ENCODE assay signal across 14 cellular contexts in the genomic region with DNA sequence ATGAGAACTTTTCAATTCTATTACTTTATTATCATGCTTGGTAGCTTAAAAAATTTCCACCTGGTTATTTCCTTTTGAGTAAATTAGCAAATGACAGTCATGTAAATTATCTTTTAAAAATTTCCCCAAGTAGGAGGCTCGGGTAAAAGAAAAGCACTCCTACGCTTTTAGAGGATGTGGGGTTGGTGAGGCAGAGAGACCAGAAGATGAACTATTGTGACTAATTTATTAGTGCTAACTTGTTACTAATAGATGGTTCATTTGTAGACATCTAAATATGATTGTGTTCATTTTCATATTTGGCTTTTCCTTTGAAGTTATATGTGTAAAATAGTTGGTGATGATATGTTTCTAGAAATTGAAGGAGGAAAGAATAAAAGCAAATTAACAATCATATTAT. TPM values are rescaled to one million over a fixed set of nuclear protein-coding genes. Genes with fewer than 3 reads are reported as not detected.
DNase-seq lines count a peak whose midpoint lies in the region; ATAC-seq and TF ChIP-seq lines count a peak whose summit lies in the region.
"Had no signal": no experiment of that assay in that cellular context is flagged by ENCODE, and none has a peak within 500 bp of the region (broad histone marks: within the 10 kb centered on the region; RNA-seq: fewer than 3 reads in every experiment).

No MANE protein-coding gene starts in this region.

- 87 to 94% (median 90%) methylated on average over 2 of the region's 2 CpGs for WGBS in adrenal gland, 4 donors

- CTCF ChIA-PET in WTC11 (lab: Charles Lee) = no interaction called here

- no peaks in the 10 kb centered on the region for H3K9me3 ChIP-seq in CD4-positive, CD25-positive, alpha-beta regulatory T cell (ENCODE audit: control insufficient read depth in 2 of 2, low read length in 2 of 2)
- no peaks in the 10 kb centered on the region for H3K9me3 ChIP-seq in adrenal gland (replicated peaks in 1 of 3)

- H3K27me3 ChIP-seq in CD4-positive, CD25-positive, alpha-beta regulatory T cell (ENCODE audit: control insufficient read depth, insufficient read depth, low read length) = no peaks in the 10 kb centered on the region
- no peaks in the 10 kb centered on the region for H3K27me3 ChIP-seq in adrenal gland

- H3K4me3 Mint-ChIP-seq in CD4-positive, CD25-positive, alpha-beta regulatory T cell = peak overlapping the region; percentile 15 to 91 (median 68)
- no peak overlapping the region for H3K4me3 Mint-ChIP-seq in osteocyte (ENCODE audit: unreplicated experiment)
- H3K4me3 Mint-ChIP-seq in WTC11 = no peak overlapping the region
- H3K4me3 Mint-ChIP-seq: neural crest cell had no signal

- intact Hi-C loops in adrenal gland (cut with DNase I) = no loop called here

- peak overlapping the region; percentile 69 for H3K27ac ChIP-seq in CD4-positive, CD25-positive, alpha-beta regulatory T cell (ENCODE audit: insufficient read depth, low read length, poor library complexity, severe bottlenecking)
- H3K27ac ChIP-seq in adrenal gland = no peak overlapping the region
- H3K27ac ChIP-seq: coronary artery, GM23248 had no signal

- H3K36me3 ChIP-seq in CD4-positive, CD25-positive, alpha-beta regulatory T cell (ENCODE audit: control insufficient read depth, insufficient read depth, low read length) = peaks cover 14% of the 10 kb centered on the region
- H3K36me3 ChIP-seq in adrenal gland (replicated peaks in 1 of 2) = no peaks in the 10 kb centered on the region

- POLR2A ChIA-PET in WTC11 (lab: Charles Lee) = no interaction called here

- peaks cover 24% of the 10 kb centered on the region for H3K36me3 Mint-ChIP-seq in CD4-positive, CD25-positive, alpha-beta regulatory T cell
- H3K36me3 Mint-ChIP-seq in osteocyte (ENCODE audit: unreplicated experiment) (peaks cover 11% of the 10 kb centered on the region), WTC11 (peaks cover 12% of the 10 kb centered on the region; the same call in 1 of the 2 replicates)

- H3K4me1 Mint-ChIP-seq in CD4-positive, CD25-positive, alpha-beta regulatory T cell = peaks cover 62 to 88% (median 73%) of the 10 kb centered on the region in 4 donors
- H3K4me1 Mint-ChIP-seq in osteocyte (ENCODE audit: unreplicated experiment) = peaks cover 13% of the 10 kb centered on the region
- H3K4me1 Mint-ChIP-seq in WTC11 = peaks cover 75% of the 10 kb centered on the region

- peak in 2 of 3 donors; percentile 13 to 45 for DNase-seq in CD4-positive, CD25-positive, alpha-beta regulatory T cell
- no peak for DNase-seq in osteocyte (ENCODE audit: extremely low spot score, unreplicated experiment)
- DNase-seq in adrenal gland = no peak
- DNase-seq in WTC11 (ENCODE audit: low spot score) = no peak
- no peak for DNase-seq in COLO668 (lab: John Stamatoyannopoulos, UW; ENCODE audit: unreplicated experiment)
- DNase-seq: CD8-positive, alpha-beta memory T cell; GM23248; hippocampal formation; MM.1S had no signal

- peak overlapping the region; percentile 70 for H3K4me3 ChIP-seq in CD4-positive, CD25-positive, alpha-beta regulatory T cell (ENCODE audit: low read depth, low read length)
- no peak overlapping the region for H3K4me3 ChIP-seq in adrenal gland
- H3K4me3 ChIP-seq: coronary artery, GM23248 had no signal

- H3K27me3 Mint-ChIP-seq in CD4-positive, CD25-positive, alpha-beta regulatory T cell = no peaks in the 10 kb centered on the region
- H3K27me3 Mint-ChIP-seq in osteocyte (ENCODE audit: unreplicated experiment) = no peaks in the 10 kb centered on the region
- H3K27me3 Mint-ChIP-seq in WTC11 (ENCODE audit: low read depth) = no peaks in the 10 kb centered on the region
- H3K27me3 Mint-ChIP-seq: CD8-positive, alpha-beta memory T cell had no signal

- TF ChIP-seq CTCF in osteocyte (IDR thresholded peaks at IDR 0.05) = no peak
- TF ChIP-seq CTCF in adrenal gland (IDR thresholded peaks at IDR 0.05) = no peak
- TF ChIP-seq CTCF in WTC11 (IDR thresholded peaks at IDR 0.05) = no peak

- H3K4me1 ChIP-seq in CD4-positive, CD25-positive, alpha-beta regulatory T cell (ENCODE audit: control insufficient read depth, insufficient read depth, low read length, poor library complexity, severe bottlenecking) = peaks cover 39% of the 10 kb centered on the region
- peaks cover 0 to 14% of the 10 kb centered on the region in 2 donors for H3K4me1 ChIP-seq in adrenal gland (replicated peaks in 1 of 2)

- H3K9me3 Mint-ChIP-seq in CD4-positive, CD25-positive, alpha-beta regulatory T cell = peaks cover 0 to 2% (median 0%) of the 10 kb centered on the region in 7 donors
- H3K9me3 Mint-ChIP-seq in osteocyte (ENCODE audit: unreplicated experiment) (no peaks in the 10 kb centered on the region), WTC11 (no peaks in the 10 kb centered on the region)
- H3K9me3 Mint-ChIP-seq: CD8-positive, alpha-beta memory T cell had no signal

- no peak for TF ChIP-seq POLR2A in adrenal gland (IDR thresholded peaks at IDR 0.05)

- peak; percentile 58 to 62 for ATAC-seq in CD4-positive, CD25-positive, alpha-beta regulatory T cell (ENCODE audit: low read depth in 2 of 2)
- ATAC-seq in GM18858 (IDR thresholded peaks at IDR 0.05; ENCODE audit: unreplicated experiment) (peak; percentile 63), HG02571 (IDR thresholded peaks at IDR 0.05; ENCODE audit: unreplicated experiment) (peak; percentile 66), HG03469 (IDR thresholded peaks at IDR 0.05; ENCODE audit: unreplicated experiment) (peak; percentile 40), WTC11 (no peak)

- H3K27ac Mint-ChIP-seq in CD4-positive, CD25-positive, alpha-beta regulatory T cell = peak overlapping the region; percentile 67 to 85 (median 79)
- H3K27ac Mint-ChIP-seq in osteocyte (ENCODE audit: unreplicated experiment) = no peak overlapping the region
- no peak overlapping the region; the same call in 1 of the 2 replicates for H3K27ac Mint-ChIP-seq in WTC11

TF ChIP-seq in WTC11, 78 proteins besides CTCF, POLR2A, EP300 and RAD21 (continues in another document):
- TF ChIP-seq, protein P1, sequence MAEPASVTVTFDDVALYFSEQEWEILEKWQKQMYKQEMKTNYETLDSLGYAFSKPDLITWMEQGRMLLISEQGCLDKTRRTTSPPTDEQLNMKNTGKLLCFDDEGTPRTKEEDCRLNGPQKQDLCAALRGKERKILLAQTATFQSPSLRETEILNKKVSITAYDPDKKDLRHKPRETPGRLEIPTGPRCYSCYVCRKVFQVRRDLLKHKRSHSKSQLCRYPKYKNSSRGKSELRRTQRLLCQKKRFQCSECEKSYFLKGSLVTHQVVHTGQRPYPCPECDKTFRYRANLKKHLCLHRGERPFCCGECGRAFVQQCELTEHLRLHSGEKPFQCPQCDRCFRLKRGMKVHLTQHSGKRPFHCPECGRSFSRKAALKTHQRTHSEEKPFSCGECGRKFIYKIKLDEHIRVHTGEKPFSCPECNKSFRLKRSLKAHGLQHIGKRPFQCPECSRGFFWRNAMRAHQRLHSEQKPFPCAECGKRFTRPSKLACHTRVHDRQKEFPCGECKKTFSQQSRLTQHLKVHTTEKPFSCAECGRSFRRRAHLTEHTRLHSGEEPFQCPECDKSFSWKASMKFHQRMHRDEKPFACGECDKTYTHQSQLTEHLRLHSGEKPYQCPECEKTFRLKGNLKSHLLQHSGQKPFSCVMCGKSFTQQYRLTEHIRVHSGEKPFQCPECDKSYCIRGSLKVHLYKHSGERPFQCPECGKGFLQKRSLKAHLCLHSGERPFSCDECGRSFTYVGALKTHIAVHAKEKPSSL (CRISPR knock-in tag; conservative IDR thresholded peaks at IDR 0.05) = no peak
- TF ChIP-seq, protein P2, sequence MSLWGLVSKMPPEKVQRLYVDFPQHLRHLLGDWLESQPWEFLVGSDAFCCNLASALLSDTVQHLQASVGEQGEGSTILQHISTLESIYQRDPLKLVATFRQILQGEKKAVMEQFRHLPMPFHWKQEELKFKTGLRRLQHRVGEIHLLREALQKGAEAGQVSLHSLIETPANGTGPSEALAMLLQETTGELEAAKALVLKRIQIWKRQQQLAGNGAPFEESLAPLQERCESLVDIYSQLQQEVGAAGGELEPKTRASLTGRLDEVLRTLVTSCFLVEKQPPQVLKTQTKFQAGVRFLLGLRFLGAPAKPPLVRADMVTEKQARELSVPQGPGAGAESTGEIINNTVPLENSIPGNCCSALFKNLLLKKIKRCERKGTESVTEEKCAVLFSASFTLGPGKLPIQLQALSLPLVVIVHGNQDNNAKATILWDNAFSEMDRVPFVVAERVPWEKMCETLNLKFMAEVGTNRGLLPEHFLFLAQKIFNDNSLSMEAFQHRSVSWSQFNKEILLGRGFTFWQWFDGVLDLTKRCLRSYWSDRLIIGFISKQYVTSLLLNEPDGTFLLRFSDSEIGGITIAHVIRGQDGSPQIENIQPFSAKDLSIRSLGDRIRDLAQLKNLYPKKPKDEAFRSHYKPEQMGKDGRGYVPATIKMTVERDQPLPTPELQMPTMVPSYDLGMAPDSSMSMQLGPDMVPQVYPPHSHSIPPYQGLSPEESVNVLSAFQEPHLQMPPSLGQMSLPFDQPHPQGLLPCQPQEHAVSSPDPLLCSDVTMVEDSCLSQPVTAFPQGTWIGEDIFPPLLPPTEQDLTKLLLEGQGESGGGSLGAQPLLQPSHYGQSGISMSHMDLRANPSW (CRISPR knock-in tag; conservative IDR thresholded peaks at IDR 0.05; ENCODE audit: low read depth) = no peak
- no peak for TF ChIP-seq EMX1 (CRISPR knock-in tag; IDR thresholded peaks at IDR 0.05)
- TF ChIP-seq, protein P3, sequence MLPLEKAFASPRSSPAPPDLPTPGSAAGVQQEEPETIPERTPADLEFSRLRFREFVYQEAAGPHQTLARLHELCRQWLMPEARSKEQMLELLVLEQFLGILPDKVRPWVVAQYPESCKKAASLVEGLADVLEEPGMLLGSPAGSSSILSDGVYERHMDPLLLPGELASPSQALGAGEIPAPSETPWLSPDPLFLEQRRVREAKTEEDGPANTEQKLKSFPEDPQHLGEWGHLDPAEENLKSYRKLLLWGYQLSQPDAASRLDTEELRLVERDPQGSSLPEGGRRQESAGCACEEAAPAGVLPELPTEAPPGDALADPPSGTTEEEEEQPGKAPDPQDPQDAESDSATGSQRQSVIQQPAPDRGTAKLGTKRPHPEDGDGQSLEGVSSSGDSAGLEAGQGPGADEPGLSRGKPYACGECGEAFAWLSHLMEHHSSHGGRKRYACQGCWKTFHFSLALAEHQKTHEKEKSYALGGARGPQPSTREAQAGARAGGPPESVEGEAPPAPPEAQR (CRISPR knock-in tag; IDR thresholded peaks at IDR 0.05) = no peak

RNA-seq across cellular contexts. Expression of a gene that starts 27.0 kb away (rescaled TPM):
- 119 TPM for total RNA-seq in CD4-positive, CD25-positive, alpha-beta regulatory T cell
- polyA plus RNA-seq in CD4-positive, CD25-positive, alpha-beta regulatory T cell = 10 to 100 TPM; 25.6 to 44.1 (median 29.4) TPM
- 37.2 and 38.8 TPM in 2 replicates for total RNA-seq in osteocyte
- 10 to 100 TPM; 10.5 to 57.2 (median 31.0) TPM for total RNA-seq in adrenal gland
- 10 to 100 TPM in 1 of 3 donors, 1 to 10 TPM in 2; 4.8 to 16.0 (median 9.8) TPM for polyA plus RNA-seq in adrenal gland
- 39.3 to 42.1 TPM (median 39.9 TPM) in 3 replicates for total RNA-seq in WTC11 (2021)

Comparison
In these comparisons a context has a peak if more than half of its experiments do, and no peak if none do; other contexts are left out.
1. DNase-seq: peak in CD4-positive, CD25-positive, alpha-beta regulatory T cell (2 of 3); none in osteocyte (single experiment), adrenal gland (0 of 7), WTC11 (single experiment) and COLO668 (single experiment).
2. H3K27ac Mint-ChIP-seq: peak in CD4-positive, CD25-positive, alpha-beta regulatory T cell (3 of 3); none in osteocyte (single experiment) and WTC11 (single experiment).
3. H3K4me3 Mint-ChIP-seq: peak in CD4-positive, CD25-positive, alpha-beta regulatory T cell (4 of 4); none in osteocyte (single experiment) and WTC11 (single experiment).